ENCODE assay signal across 26 cellular contexts in the genomic region with DNA sequence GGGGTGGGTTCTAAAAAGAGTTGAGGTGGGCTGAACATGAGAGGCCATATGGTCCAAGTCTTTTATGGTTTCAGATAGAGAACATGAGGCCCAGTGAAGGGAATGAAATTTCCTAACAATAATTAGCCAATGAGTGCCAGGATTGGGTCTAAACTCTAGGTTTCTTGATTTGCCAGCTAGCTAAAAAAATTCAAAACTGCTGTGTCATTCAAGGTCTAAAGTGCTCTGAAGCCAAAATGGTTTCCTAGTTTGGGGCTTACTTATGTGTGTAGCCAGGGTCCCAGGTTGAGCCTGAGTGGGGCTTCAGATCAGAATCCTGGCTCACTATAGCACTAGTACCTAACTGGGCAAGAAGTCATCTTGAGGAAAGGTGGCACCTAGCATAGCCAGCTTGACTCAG. TPM values are rescaled to one million over a fixed set of nuclear protein-coding genes. Genes with fewer than 3 reads are reported as not detected.
DNase-seq lines count a peak whose midpoint lies in the region; ATAC-seq, FAIRE-seq and TF ChIP-seq lines count a peak whose summit lies in the region.
"Had no signal": no experiment of that assay in that cellular context is flagged by ENCODE, and none has a peak within 500 bp of the region (broad histone marks: within the 10 kb centered on the region; RNA-seq: fewer than 3 reads in every experiment).

No MANE protein-coding gene starts in this region.

- no peak overlapping the region for H3K4me3 ChIP-seq in A549
- H3K4me3 ChIP-seq in K562 = no peak overlapping the region
- H3K4me3 ChIP-seq: BLaER1, GM12878 had no signal

- no peak overlapping the region for H3K4me3 Mint-ChIP-seq in activated CD8-positive, alpha-beta memory T cell treated with anti-CD3 and anti-CD28 coated beads, Interleukin-2, amount 10 ng/mL, durations not matched to agents 7 days and 5 days
- H3K4me3 Mint-ChIP-seq: CD14-positive monocyte; CD4-positive, alpha-beta memory T cell; CD4-positive, CD25-positive, alpha-beta regulatory T cell; CD8-positive, alpha-beta memory T cell had no signal

- no peak overlapping the region for H3K27ac Mint-ChIP-seq in activated CD8-positive, alpha-beta memory T cell treated with anti-CD3 and anti-CD28 coated beads, Interleukin-2, amount 10 ng/mL, durations not matched to agents 7 days and 5 days
- H3K27ac Mint-ChIP-seq: CD14-positive monocyte; CD4-positive, alpha-beta memory T cell; CD4-positive, CD25-positive, alpha-beta regulatory T cell; CD8-positive, alpha-beta memory T cell had no signal

- no peaks in the 10 kb centered on the region for H3K9me3 Mint-ChIP-seq in activated CD8-positive, alpha-beta memory T cell treated with anti-CD3 and anti-CD28 coated beads, Interleukin-2, amount 10 ng/mL, durations not matched to agents 7 days and 5 days (ENCODE audit: low read depth)

- no peaks in the 10 kb centered on the region for H3K9me1 ChIP-seq in K562 (ENCODE audit: control insufficient read depth, insufficient read depth, low read length)

- peaks cover 20% of the 10 kb centered on the region for H3K27me3 Mint-ChIP-seq in activated CD8-positive, alpha-beta memory T cell treated with anti-CD3 and anti-CD28 coated beads, Interleukin-2, amount 10 ng/mL, durations not matched to agents 7 days and 5 days

- H3K36me3 ChIP-seq in K562 (ENCODE audit: control insufficient read depth, insufficient read depth, low read length) = no peaks in the 10 kb centered on the region
- H3K36me3 ChIP-seq: BE2C, BLaER1 had no signal

- TF ChIP-seq RAD21 in A549 (conservative IDR thresholded peaks at IDR 0.05 in 1 of 2, IDR thresholded peaks at IDR 0.05 in 1 of 2) = no peak
- no peak for TF ChIP-seq RAD21 in K562 (CRISPR knock-in tag; conservative IDR thresholded peaks at IDR 0.05 in 1 of 2, IDR thresholded peaks at IDR 0.05 in 1 of 2)

- BruUV-seq in K562 (replicated peaks; lab: Mats Ljungman, UMichigan) = no TSS peak

- H3K27me3 ChIP-seq in K562 (ENCODE audit: control insufficient read depth in 2 of 2, insufficient read depth in 2 of 2, low read length in 2 of 2) = peaks cover 4 to 6% of the 10 kb centered on the region in 2 experiments; a peak in 3 of 5 replicates
- H3K27me3 ChIP-seq: BE2C, BLaER1 had no signal

- FAIRE-seq in A549 (lab: Jason Lieb, UNC) (no peak), K562 (lab: Jason Lieb, UNC) (no peak), HTR-8/SVneo (lab: Jason Lieb, UNC) (no peak)
- FAIRE-seq: GM12878, GM12892, GM18507 had no signal

- no peak overlapping the region for H3K27ac ChIP-seq in A549
- H3K27ac ChIP-seq in K562 (ENCODE audit: extremely low read depth, low read depth, low read length) = no peak overlapping the region
- H3K27ac ChIP-seq: 22Rv1, BLaER1 had no signal

- no peaks in the 10 kb centered on the region for H3K4me1 Mint-ChIP-seq in activated CD8-positive, alpha-beta memory T cell treated with anti-CD3 and anti-CD28 coated beads, Interleukin-2, amount 10 ng/mL, durations not matched to agents 7 days and 5 days
- H3K4me1 Mint-ChIP-seq: CD14-positive monocyte; CD4-positive, alpha-beta memory T cell; CD4-positive, CD25-positive, alpha-beta regulatory T cell; CD8-positive, alpha-beta memory T cell had no signal

- 0 out of 2 replicates have a peak overlapping the region, but pooled peaks have one; percentile 28 for H2AFZ ChIP-seq in K562 (ENCODE audit: low read depth, low read length)

- H3K9ac ChIP-seq in K562 (ENCODE audit: insufficient read depth in 1 of 2, low read depth in 2 of 2, low read length in 2 of 2) = no peak overlapping the region
- H3K9ac ChIP-seq: BLaER1 had no signal

- in situ Hi-C loops in K562 (cut with MboI) = no loop called here

- TF ChIP-seq POLR2A in A549 (IDR thresholded peaks at IDR 0.05; ENCODE audit: low read length) = no peak
- no peak for TF ChIP-seq POLR2A in K562 (conservative IDR thresholded peaks at IDR 0.05)

- no peak overlapping the region for H3K4me2 ChIP-seq in A549
- H3K4me2 ChIP-seq in K562 (ENCODE audit: insufficient read depth, low read length) = no peak overlapping the region
- H3K4me2 ChIP-seq: BLaER1 had no signal

- no peaks in the 10 kb centered on the region for H3K9me3 ChIP-seq in A549
- H3K9me3 ChIP-seq in K562 (replicated peaks; ENCODE audit: control insufficient read depth, insufficient read depth, low read depth, low read length) = peaks cover under 1% of the 10 kb centered on the region; the same call in 1 of the 2 replicates
- H3K9me3 ChIP-seq: BE2C had no signal

- no peaks in the 10 kb centered on the region for H3K36me3 Mint-ChIP-seq in activated CD8-positive, alpha-beta memory T cell treated with anti-CD3 and anti-CD28 coated beads, Interleukin-2, amount 10 ng/mL, durations not matched to agents 7 days and 5 days
- H3K36me3 Mint-ChIP-seq: CD14-positive monocyte; CD4-positive, alpha-beta memory T cell; CD4-positive, CD25-positive, alpha-beta regulatory T cell had no signal

- intact Hi-C loops in K562 (cut with micrococcal nuclease) = no loop called here

- TF ChIP-seq CTCF in A549 (IDR thresholded peaks at IDR 0.05) (no peak), K562 (IDR thresholded peaks at IDR 0.05 in 2 of 3, conservative IDR thresholded peaks at IDR 0.05 in 1 of 3; ENCODE audit: insufficient read depth in 2 of 3, low read depth in 1 of 3, low read length in 3 of 3) (no peak)

- TF ChIP-seq EP300 in A549 (IDR thresholded peaks at IDR 0.05) (no peak), K562 (IDR thresholded peaks at IDR 0.05; ENCODE audit: low read length) (no peak)

- POLR2A ChIA-PET in A549 (lab: Yijun Ruan, JAX) (no interaction called here), K562 (lab: Yijun Ruan, JAX) (no interaction called here)

- CTCF ChIA-PET in activated CD8-positive, alpha-beta memory T cell treated with anti-CD3 and anti-CD28 coated beads, Interleukin-2, amount 10 ng/mL, durations not matched to agents 7 days and 5 days (lab: Charles Lee) = no interaction called here
- CTCF ChIA-PET in A549 (lab: Yijun Ruan, JAX) = no interaction called here
- CTCF ChIA-PET in K562 (lab: Yijun Ruan, JAX; ENCODE audit: low intra/inter-chr PET ratio) = no interaction called here

- H3K4me1 ChIP-seq in A549 = no peaks in the 10 kb centered on the region
- no peaks in the 10 kb centered on the region for H3K4me1 ChIP-seq in K562 (replicated peaks in 1 of 2; ENCODE audit: control insufficient read depth in 2 of 2, insufficient read depth in 2 of 2, low read length in 2 of 2)
- H3K4me1 ChIP-seq: BLaER1 had no signal

- no peaks in the 10 kb centered on the region for H4K20me1 ChIP-seq in K562 (replicated peaks; ENCODE audit: control insufficient read depth, insufficient read depth, low read length)
- H4K20me1 ChIP-seq: BLaER1 had no signal

- ATAC-seq in activated CD8-positive, alpha-beta memory T cell treated with anti-CD3 and anti-CD28 coated beads, Interleukin-2, amount 10 ng/mL, durations not matched to agents 7 days and 5 days = no peak
- ATAC-seq in A549 (no peak), K562 (no peak)
- ATAC-seq: GM12878 had no signal

- DNase-seq in activated CD8-positive, alpha-beta memory T cell treated with anti-CD3 and anti-CD28 coated beads for 24 hours = peak; percentile 3
- no peak for DNase-seq in activated CD8-positive, alpha-beta memory T cell treated with anti-CD3 and anti-CD28 coated beads, Interleukin-2, amount 10 ng/mL, durations not matched to agents 7 days and 5 days
- DNase-seq in A549 (ENCODE audit: low read depth in 1 of 2, low spot score in 1 of 2) (no peak), K562 (ENCODE audit: extremely low read depth in 1 of 4, low spot score in 3 of 4) (no peak), foreskin melanocyte (no peak), HTR-8/SVneo (ENCODE audit: insufficient read length, low spot score) (no peak)
- DNase-seq: ACHN; BE2C; CD4-positive, alpha-beta memory T cell; CD4-positive, CD25-positive, alpha-beta regulatory T cell; CD8-positive, alpha-beta memory T cell; COR-L47; DMS 273 treated with DMSO at 0.1 percent for 48 hours; DMS153; DMS53; DMS79; DND-41; EL; GDM1 had no signal

- no peaks in the 10 kb centered on the region for H3K79me2 ChIP-seq in K562 (ENCODE audit: control insufficient read depth, insufficient read depth, low read length)

TF ChIP-seq in A549, 52 proteins besides CTCF, POLR2A, EP300 and RAD21 (continues in another document):
- 0 out of 2 replicates have a peak, but pooled peaks have one; percentile 22 for TF ChIP-seq NFE2L2 (conservative IDR thresholded peaks at IDR 0.05; ENCODE audit: low read length)
- TF ChIP-seq MAFK (IDR thresholded peaks at IDR 0.05; ENCODE audit: partially characterized antibody) = peak; percentile 67

TF ChIP-seq in K562, 482 proteins besides CTCF, POLR2A, EP300 and RAD21 (continues in another document):
- no peak for TF ChIP-seq TEAD1 (CRISPR knock-in tag; IDR thresholded peaks at IDR 0.05)
- TF ChIP-seq ZNF3 (CRISPR knock-in tag; IDR thresholded peaks at IDR 0.05) = no peak
- TF ChIP-seq NFE2L1 (tag; IDR thresholded peaks at IDR 0.05; ENCODE audit: borderline replicate concordance, low read depth) = peak; percentile 65

RNA-seq across cellular contexts. Expression of a gene that starts 55.3 kb away (rescaled TPM):
- under 1 TPM; 0.20 to 0.21 TPM for total RNA-seq in activated CD8-positive, alpha-beta memory T cell treated with anti-CD3 and anti-CD28 coated beads, Interleukin-2, amount 10 ng/mL, durations not matched to agents 7 days and 5 days
- polyA plus RNA-seq in A549 (2011; rRNA removed) (0.23 and 0.28 TPM in 2 replicates), A549 (2017; fragmentation: RNase III; extraction: RNeasy Plus Mini Kit Qiagen cat#74134 plus additional on column Dnase treatment) (0.08 to 0.11 TPM (median 0.10 TPM) in 3 replicates), K562 (2011; rRNA removed) (not detected in 2 replicates), K562 (2014; fragmentation: Illumina TruSeq; extraction: Trizol) (0.07 TPM in 1 of 2 replicates, not detected in the other), K562 (2014; fragmentation: Nextera tagmentation; extraction: Ambion mirVana) (under 1 TPM; 0.03 to 0.06 TPM), K562 (2014; rRNA removed) (0.09 and 0.11 TPM in 2 replicates)
- 0.08 and 0.09 TPM in 2 replicates for polyA plus RNA-seq in A549 (2012; cell fraction: cytosol; rRNA removed)
- 0.05 and 0.12 TPM in 2 replicates for polyA plus RNA-seq in A549 (2012; cell fraction: nucleus; rRNA removed)
- 0.33 and 1.2 TPM in 2 replicates for polyA minus RNA-seq in A549 (2011; rRNA and poly(A)+ RNA removed)
- 0.16 TPM in 1 of 2 replicates, not detected in the other for total RNA-seq in K562 (2011; cell fraction: chromatin; rRNA removed; ENCODE audit: low replicate concordance)
- total RNA-seq in K562 (2011; cell fraction: nucleolus; rRNA removed) = not detected in 2 replicates
- total RNA-seq in K562 (2011; cell fraction: nucleoplasm; rRNA removed) = not detected in 2 replicates
- total RNA-seq in K562 (2014; rRNA removed) (0.05 TPM in 1 of 2 replicates, not detected in the other), K562 (2014; rRNA removed; fragmentation: Illumina TruSeq; extraction: Trizol) (not detected in 2 replicates), K562 (2015; rRNA removed; fragmentation: Illumina TruSeq; extraction: Trizol) (not detected in 2 replicates), K562 (2021) (0.09 and 0.42 TPM in 2 replicates)
- polyA plus RNA-seq in K562 (2011; cell fraction: cytosol; rRNA removed) = not detected in 2 replicates
- polyA plus RNA-seq in K562 (2011; cell fraction: nucleus; rRNA removed) = 0.17 TPM in 1 of 2 replicates, not detected in the other
- 0.07 and 0.15 TPM in 2 replicates for polyA plus RNA-seq in K562 (2012)
- polyA minus RNA-seq in K562 (2011; rRNA and poly(A)+ RNA removed) = not detected in 2 replicates
- polyA minus RNA-seq in K562 (2011; cell fraction: cytosol; rRNA and poly(A)+ RNA removed) = not detected in 2 replicates
- polyA minus RNA-seq in K562 (2011; cell fraction: nucleus; rRNA and poly(A)+ RNA removed) = not detected in 2 replicates
- total RNA-seq: CD4-positive, alpha-beta memory T cell; CD4-positive, CD25-positive, alpha-beta regulatory T cell; G401; GM12878 had no signal
- polyA plus RNA-seq: CD4-positive, CD25-positive, alpha-beta regulatory T cell; CD8-positive, alpha-beta memory T cell had no signal
